Comparison of ENCODE assay signal across 2 cellular contexts in genomic region chr5:73558950-73559349, GRCh38.
TF ChIP-seq lines count a peak whose summit lies in the region.

No MANE protein-coding gene starts in this region.

TF ChIP-seq in A549, 52 proteins besides CTCF, POLR2A, EP300 and RAD21 (continued from another document):
- TF ChIP-seq HOXA7 (CRISPR knock-in tag; IDR thresholded peaks at IDR 0.05) (no peak), FOSL2 (IDR thresholded peaks at IDR 0.05) (no peak), FOSL2 (CRISPR knock-in tag; IDR thresholded peaks at IDR 0.05) (no peak), USF2 (IDR thresholded peaks at IDR 0.05) (no peak), RNF2 (IDR thresholded peaks at IDR 0.05; ENCODE audit: borderline replicate concordance, low read depth) (no peak), RARB (CRISPR knock-in tag; IDR thresholded peaks at IDR 0.05) (no peak)
- TF ChIP-seq, protein P1, sequence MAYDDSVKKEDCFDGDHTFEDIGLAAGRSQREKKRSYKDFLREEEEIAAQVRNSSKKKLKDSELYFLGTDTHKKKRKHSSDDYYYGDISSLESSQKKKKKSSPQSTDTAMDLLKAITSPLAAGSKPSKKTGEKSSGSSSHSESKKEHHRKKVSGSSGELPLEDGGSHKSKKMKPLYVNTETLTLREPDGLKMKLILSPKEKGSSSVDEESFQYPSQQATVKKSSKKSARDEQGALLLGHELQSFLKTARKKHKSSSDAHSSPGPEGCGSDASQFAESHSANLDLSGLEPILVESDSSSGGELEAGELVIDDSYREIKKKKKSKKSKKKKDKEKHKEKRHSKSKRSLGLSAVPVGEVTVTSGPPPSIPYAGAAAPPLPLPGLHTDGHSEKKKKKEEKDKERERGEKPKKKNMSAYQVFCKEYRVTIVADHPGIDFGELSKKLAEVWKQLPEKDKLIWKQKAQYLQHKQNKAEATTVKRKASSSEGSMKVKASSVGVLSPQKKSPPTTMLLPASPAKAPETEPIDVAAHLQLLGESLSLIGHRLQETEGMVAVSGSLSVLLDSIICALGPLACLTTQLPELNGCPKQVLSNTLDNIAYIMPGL (CRISPR knock-in tag; IDR thresholded peaks at IDR 0.05; ENCODE audit: borderline replicate concordance) = no peak
- TF ChIP-seq, protein P2, sequence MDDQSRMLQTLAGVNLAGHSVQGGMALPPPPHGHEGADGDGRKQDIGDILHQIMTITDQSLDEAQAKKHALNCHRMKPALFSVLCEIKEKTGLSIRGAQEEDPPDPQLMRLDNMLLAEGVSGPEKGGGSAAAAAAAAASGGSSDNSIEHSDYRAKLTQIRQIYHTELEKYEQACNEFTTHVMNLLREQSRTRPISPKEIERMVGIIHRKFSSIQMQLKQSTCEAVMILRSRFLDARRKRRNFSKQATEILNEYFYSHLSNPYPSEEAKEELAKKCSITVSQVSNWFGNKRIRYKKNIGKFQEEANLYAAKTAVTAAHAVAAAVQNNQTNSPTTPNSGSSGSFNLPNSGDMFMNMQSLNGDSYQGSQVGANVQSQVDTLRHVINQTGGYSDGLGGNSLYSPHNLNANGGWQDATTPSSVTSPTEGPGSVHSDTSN (IDR thresholded peaks at IDR 0.05) = no peak

TF ChIP-seq in WTC11, 78 proteins besides CTCF, POLR2A, EP300 and RAD21 (continued from another document):
- no peak for TF ChIP-seq ATF2 (CRISPR knock-in tag; IDR thresholded peaks at IDR 0.05; ENCODE audit: borderline replicate concordance, low read depth)
- TF ChIP-seq, protein P3, sequence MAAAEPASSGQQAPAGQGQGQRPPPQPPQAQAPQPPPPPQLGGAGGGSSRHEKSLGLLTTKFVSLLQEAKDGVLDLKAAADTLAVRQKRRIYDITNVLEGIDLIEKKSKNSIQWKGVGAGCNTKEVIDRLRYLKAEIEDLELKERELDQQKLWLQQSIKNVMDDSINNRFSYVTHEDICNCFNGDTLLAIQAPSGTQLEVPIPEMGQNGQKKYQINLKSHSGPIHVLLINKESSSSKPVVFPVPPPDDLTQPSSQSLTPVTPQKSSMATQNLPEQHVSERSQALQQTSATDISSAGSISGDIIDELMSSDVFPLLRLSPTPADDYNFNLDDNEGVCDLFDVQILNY (CRISPR knock-in tag; IDR thresholded peaks at IDR 0.05) = no peak
- TF ChIP-seq RELA (CRISPR knock-in tag; IDR thresholded peaks at IDR 0.05; ENCODE audit: borderline replicate concordance) = no peak
- TF ChIP-seq, protein P4, sequence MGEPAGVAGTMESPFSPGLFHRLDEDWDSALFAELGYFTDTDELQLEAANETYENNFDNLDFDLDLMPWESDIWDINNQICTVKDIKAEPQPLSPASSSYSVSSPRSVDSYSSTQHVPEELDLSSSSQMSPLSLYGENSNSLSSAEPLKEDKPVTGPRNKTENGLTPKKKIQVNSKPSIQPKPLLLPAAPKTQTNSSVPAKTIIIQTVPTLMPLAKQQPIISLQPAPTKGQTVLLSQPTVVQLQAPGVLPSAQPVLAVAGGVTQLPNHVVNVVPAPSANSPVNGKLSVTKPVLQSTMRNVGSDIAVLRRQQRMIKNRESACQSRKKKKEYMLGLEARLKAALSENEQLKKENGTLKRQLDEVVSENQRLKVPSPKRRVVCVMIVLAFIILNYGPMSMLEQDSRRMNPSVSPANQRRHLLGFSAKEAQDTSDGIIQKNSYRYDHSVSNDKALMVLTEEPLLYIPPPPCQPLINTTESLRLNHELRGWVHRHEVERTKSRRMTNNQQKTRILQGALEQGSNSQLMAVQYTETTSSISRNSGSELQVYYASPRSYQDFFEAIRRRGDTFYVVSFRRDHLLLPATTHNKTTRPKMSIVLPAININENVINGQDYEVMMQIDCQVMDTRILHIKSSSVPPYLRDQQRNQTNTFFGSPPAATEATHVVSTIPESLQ (CRISPR knock-in tag; IDR thresholded peaks at IDR 0.05) = no peak
- TF ChIP-seq, protein P5, sequence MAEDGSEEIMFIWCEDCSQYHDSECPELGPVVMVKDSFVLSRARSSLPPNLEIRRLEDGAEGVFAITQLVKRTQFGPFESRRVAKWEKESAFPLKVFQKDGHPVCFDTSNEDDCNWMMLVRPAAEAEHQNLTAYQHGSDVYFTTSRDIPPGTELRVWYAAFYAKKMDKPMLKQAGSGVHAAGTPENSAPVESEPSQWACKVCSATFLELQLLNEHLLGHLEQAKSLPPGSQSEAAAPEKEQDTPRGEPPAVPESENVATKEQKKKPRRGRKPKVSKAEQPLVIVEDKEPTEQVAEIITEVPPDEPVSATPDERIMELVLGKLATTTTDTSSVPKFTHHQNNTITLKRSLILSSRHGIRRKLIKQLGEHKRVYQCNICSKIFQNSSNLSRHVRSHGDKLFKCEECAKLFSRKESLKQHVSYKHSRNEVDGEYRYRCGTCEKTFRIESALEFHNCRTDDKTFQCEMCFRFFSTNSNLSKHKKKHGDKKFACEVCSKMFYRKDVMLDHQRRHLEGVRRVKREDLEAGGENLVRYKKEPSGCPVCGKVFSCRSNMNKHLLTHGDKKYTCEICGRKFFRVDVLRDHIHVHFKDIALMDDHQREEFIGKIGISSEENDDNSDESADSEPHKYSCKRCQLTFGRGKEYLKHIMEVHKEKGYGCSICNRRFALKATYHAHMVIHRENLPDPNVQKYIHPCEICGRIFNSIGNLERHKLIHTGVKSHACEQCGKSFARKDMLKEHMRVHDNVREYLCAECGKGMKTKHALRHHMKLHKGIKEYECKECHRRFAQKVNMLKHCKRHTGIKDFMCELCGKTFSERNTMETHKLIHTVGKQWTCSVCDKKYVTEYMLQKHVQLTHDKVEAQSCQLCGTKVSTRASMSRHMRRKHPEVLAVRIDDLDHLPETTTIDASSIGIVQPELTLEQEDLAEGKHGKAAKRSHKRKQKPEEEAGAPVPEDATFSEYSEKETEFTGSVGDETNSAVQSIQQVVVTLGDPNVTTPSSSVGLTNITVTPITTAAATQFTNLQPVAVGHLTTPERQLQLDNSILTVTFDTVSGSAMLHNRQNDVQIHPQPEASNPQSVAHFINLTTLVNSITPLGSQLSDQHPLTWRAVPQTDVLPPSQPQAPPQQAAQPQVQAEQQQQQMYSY (CRISPR knock-in tag; IDR thresholded peaks at IDR 0.05) = no peak
- TF ChIP-seq ZNF512 (CRISPR knock-in tag; IDR thresholded peaks at IDR 0.05; ENCODE audit: borderline replicate concordance) = no peak
- no peak for TF ChIP-seq ESRRA (CRISPR knock-in tag; IDR thresholded peaks at IDR 0.05; ENCODE audit: borderline replicate concordance)
- no peak for TF ChIP-seq TEAD4 (CRISPR knock-in tag; IDR thresholded peaks at IDR 0.05)
